ENCODE assay signal across 1 cellular context in the genomic region with DNA sequence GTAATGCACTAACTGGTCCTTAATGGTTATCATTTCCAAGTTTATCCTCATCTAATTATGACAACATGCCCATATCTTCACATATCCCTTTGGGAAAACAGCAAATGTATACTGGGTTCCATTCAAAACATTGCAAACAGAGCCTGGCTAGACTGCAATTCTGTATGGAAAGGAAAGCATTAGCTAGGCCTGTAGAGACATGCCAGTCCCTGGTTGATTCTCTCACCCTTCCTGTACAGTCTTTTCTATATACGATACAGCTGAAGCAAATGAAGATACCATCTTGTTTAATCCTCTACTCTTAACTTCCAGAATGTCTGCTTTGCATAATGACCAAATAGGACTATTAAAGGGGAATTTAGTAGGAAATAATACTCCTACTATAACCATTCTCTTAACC.
TF ChIP-seq lines count a peak whose summit lies in the region.

No MANE protein-coding gene starts in this region.

TF ChIP-seq in HepG2, 621 proteins besides CTCF, POLR2A, EP300 and RAD21 (continued from another document):
- no peak for TF ChIP-seq DMTF1 (CRISPR knock-in tag; IDR thresholded peaks at IDR 0.05)
- TF ChIP-seq ZNF496 (CRISPR knock-in tag; IDR thresholded peaks at IDR 0.05; ENCODE audit: insufficient replicate concordance), result no peak
- no peak for TF ChIP-seq SPEN (CRISPR knock-in tag; IDR thresholded peaks at IDR 0.05; ENCODE audit: low read depth)
- TF ChIP-seq PHB2 (IDR thresholded peaks at IDR 0.05; ENCODE audit: partially characterized antibody), result no peak
- TF ChIP-seq, protein P1, sequence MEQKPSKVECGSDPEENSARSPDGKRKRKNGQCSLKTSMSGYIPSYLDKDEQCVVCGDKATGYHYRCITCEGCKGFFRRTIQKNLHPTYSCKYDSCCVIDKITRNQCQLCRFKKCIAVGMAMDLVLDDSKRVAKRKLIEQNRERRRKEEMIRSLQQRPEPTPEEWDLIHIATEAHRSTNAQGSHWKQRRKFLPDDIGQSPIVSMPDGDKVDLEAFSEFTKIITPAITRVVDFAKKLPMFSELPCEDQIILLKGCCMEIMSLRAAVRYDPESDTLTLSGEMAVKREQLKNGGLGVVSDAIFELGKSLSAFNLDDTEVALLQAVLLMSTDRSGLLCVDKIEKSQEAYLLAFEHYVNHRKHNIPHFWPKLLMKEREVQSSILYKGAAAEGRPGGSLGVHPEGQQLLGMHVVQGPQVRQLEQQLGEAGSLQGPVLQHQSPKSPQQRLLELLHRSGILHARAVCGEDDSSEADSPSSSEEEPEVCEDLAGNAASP (CRISPR knock-in tag; IDR thresholded peaks at IDR 0.05; ENCODE audit: borderline replicate concordance), result no peak
- no peak for TF ChIP-seq ZNF773 (CRISPR knock-in tag; IDR thresholded peaks at IDR 0.05; ENCODE audit: borderline replicate concordance)
- no peak for TF ChIP-seq ZNF432 (CRISPR knock-in tag; IDR thresholded peaks at IDR 0.05; ENCODE audit: borderline replicate concordance)
